Comparison of ENCODE assay signal across 1 cellular context in the genomic region with DNA sequence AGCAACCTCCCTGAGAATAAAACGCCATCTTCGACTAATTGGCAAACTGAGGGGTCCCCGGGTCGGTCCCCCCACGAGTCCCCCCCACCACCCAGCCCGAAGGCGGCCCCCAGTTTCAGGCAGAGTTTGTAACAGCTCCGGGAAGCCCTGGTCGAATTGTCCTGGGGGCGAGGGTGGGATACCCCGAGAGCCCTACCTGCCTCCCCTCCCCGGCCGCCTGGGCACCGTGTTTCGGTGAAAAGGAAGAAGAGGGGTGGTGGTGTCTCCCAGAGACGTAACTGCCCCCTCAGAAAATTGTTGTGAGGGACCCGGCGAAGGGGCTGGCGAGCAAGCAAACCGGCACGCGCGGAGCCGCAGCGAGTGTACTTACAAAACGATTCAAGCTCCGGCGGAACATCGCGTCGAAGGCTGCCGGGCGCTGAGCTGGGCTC.
TF ChIP-seq lines count a peak whose summit lies in the region.

No MANE protein-coding gene starts in this region.

TF ChIP-seq in K562, 482 proteins besides CTCF, POLR2A, EP300 and RAD21:
- TF ChIP-seq FOXA1 (IDR thresholded peaks at IDR 0.05; ENCODE audit: borderline replicate concordance): no peak
- TF ChIP-seq, protein P1, sequence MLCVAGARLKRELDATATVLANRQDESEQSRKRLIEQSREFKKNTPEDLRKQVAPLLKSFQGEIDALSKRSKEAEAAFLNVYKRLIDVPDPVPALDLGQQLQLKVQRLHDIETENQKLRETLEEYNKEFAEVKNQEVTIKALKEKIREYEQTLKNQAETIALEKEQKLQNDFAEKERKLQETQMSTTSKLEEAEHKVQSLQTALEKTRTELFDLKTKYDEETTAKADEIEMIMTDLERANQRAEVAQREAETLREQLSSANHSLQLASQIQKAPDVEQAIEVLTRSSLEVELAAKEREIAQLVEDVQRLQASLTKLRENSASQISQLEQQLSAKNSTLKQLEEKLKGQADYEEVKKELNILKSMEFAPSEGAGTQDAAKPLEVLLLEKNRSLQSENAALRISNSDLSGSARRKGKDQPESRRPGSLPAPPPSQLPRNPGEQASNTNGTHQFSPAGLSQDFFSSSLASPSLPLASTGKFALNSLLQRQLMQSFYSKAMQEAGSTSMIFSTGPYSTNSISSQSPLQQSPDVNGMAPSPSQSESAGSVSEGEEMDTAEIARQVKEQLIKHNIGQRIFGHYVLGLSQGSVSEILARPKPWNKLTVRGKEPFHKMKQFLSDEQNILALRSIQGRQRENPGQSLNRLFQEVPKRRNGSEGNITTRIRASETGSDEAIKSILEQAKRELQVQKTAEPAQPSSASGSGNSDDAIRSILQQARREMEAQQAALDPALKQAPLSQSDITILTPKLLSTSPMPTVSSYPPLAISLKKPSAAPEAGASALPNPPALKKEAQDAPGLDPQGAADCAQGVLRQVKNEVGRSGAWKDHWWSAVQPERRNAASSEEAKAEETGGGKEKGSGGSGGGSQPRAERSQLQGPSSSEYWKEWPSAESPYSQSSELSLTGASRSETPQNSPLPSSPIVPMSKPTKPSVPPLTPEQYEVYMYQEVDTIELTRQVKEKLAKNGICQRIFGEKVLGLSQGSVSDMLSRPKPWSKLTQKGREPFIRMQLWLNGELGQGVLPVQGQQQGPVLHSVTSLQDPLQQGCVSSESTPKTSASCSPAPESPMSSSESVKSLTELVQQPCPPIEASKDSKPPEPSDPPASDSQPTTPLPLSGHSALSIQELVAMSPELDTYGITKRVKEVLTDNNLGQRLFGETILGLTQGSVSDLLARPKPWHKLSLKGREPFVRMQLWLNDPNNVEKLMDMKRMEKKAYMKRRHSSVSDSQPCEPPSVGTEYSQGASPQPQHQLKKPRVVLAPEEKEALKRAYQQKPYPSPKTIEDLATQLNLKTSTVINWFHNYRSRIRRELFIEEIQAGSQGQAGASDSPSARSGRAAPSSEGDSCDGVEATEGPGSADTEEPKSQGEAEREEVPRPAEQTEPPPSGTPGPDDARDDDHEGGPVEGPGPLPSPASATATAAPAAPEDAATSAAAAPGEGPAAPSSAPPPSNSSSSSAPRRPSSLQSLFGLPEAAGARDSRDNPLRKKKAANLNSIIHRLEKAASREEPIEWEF (CRISPR knock-in tag; IDR thresholded peaks at IDR 0.05): no peak
- no peak for TF ChIP-seq PTRF (tag; IDR thresholded peaks at IDR 0.05)
- TF ChIP-seq ZNF707 (CRISPR knock-in tag; conservative IDR thresholded peaks at IDR 0.05): no peak
- no peak for TF ChIP-seq MAZ (CRISPR knock-in tag; conservative IDR thresholded peaks at IDR 0.05 in 1 of 2, IDR thresholded peaks at IDR 0.05 in 1 of 2)
- no peak for TF ChIP-seq TCF3 (CRISPR knock-in tag; IDR thresholded peaks at IDR 0.05)
- TF ChIP-seq ASH1L (IDR thresholded peaks at IDR 0.05; ENCODE audit: borderline replicate concordance, low read depth, partially characterized antibody): no peak
- TF ChIP-seq CHD1 (IDR thresholded peaks at IDR 0.05; ENCODE audit: low read length): peak; percentile 15
- TF ChIP-seq NR2C1 (IDR thresholded peaks at IDR 0.05): no peak
- no peak for TF ChIP-seq NR2C1 (tag; IDR thresholded peaks at IDR 0.05)
- no peak for TF ChIP-seq TEAD2 (tag; IDR thresholded peaks at IDR 0.05)
- TF ChIP-seq ILF3 (IDR thresholded peaks at IDR 0.05; ENCODE audit: borderline replicate concordance): no peak
- no peak for TF ChIP-seq ZNF780A (CRISPR knock-in tag; IDR thresholded peaks at IDR 0.05)
- 0 out of 2 replicates have a peak, but pooled peaks have one; percentile 26 for TF ChIP-seq PHF8 (IDR thresholded peaks at IDR 0.05; ENCODE audit: borderline replicate concordance, low read length)
- no peak for TF ChIP-seq YY1 (IDR thresholded peaks at IDR 0.05; ENCODE audit: borderline replicate concordance in 1 of 3, control insufficient read depth in 1 of 3, extremely low read depth in 1 of 3, insufficient read depth in 3 of 3, insufficient read length in 1 of 3, insufficient replicate concordance in 2 of 3, low read depth in 1 of 3, low read length in 2 of 3)
- TF ChIP-seq, protein P2, sequence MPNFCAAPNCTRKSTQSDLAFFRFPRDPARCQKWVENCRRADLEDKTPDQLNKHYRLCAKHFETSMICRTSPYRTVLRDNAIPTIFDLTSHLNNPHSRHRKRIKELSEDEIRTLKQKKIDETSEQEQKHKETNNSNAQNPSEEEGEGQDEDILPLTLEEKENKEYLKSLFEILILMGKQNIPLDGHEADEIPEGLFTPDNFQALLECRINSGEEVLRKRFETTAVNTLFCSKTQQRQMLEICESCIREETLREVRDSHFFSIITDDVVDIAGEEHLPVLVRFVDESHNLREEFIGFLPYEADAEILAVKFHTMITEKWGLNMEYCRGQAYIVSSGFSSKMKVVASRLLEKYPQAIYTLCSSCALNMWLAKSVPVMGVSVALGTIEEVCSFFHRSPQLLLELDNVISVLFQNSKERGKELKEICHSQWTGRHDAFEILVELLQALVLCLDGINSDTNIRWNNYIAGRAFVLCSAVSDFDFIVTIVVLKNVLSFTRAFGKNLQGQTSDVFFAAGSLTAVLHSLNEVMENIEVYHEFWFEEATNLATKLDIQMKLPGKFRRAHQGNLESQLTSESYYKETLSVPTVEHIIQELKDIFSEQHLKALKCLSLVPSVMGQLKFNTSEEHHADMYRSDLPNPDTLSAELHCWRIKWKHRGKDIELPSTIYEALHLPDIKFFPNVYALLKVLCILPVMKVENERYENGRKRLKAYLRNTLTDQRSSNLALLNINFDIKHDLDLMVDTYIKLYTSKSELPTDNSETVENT (CRISPR knock-in tag; IDR thresholded peaks at IDR 0.05): no peak
- no peak for TF ChIP-seq SMAD2 (IDR thresholded peaks at IDR 0.05; ENCODE audit: low read depth, low read length)
- peak; percentile 33 for TF ChIP-seq SAP30 (IDR thresholded peaks at IDR 0.05; ENCODE audit: borderline replicate concordance, insufficient read depth, low read depth, low read length, poor library complexity, severe bottlenecking)
- no peak for TF ChIP-seq ZBTB17 (CRISPR knock-in tag; IDR thresholded peaks at IDR 0.05)
- TF ChIP-seq, protein P3, sequence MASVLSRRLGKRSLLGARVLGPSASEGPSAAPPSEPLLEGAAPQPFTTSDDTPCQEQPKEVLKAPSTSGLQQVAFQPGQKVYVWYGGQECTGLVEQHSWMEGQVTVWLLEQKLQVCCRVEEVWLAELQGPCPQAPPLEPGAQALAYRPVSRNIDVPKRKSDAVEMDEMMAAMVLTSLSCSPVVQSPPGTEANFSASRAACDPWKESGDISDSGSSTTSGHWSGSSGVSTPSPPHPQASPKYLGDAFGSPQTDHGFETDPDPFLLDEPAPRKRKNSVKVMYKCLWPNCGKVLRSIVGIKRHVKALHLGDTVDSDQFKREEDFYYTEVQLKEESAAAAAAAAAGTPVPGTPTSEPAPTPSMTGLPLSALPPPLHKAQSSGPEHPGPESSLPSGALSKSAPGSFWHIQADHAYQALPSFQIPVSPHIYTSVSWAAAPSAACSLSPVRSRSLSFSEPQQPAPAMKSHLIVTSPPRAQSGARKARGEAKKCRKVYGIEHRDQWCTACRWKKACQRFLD (CRISPR knock-in tag; IDR thresholded peaks at IDR 0.05): no peak
- TF ChIP-seq, protein P4, sequence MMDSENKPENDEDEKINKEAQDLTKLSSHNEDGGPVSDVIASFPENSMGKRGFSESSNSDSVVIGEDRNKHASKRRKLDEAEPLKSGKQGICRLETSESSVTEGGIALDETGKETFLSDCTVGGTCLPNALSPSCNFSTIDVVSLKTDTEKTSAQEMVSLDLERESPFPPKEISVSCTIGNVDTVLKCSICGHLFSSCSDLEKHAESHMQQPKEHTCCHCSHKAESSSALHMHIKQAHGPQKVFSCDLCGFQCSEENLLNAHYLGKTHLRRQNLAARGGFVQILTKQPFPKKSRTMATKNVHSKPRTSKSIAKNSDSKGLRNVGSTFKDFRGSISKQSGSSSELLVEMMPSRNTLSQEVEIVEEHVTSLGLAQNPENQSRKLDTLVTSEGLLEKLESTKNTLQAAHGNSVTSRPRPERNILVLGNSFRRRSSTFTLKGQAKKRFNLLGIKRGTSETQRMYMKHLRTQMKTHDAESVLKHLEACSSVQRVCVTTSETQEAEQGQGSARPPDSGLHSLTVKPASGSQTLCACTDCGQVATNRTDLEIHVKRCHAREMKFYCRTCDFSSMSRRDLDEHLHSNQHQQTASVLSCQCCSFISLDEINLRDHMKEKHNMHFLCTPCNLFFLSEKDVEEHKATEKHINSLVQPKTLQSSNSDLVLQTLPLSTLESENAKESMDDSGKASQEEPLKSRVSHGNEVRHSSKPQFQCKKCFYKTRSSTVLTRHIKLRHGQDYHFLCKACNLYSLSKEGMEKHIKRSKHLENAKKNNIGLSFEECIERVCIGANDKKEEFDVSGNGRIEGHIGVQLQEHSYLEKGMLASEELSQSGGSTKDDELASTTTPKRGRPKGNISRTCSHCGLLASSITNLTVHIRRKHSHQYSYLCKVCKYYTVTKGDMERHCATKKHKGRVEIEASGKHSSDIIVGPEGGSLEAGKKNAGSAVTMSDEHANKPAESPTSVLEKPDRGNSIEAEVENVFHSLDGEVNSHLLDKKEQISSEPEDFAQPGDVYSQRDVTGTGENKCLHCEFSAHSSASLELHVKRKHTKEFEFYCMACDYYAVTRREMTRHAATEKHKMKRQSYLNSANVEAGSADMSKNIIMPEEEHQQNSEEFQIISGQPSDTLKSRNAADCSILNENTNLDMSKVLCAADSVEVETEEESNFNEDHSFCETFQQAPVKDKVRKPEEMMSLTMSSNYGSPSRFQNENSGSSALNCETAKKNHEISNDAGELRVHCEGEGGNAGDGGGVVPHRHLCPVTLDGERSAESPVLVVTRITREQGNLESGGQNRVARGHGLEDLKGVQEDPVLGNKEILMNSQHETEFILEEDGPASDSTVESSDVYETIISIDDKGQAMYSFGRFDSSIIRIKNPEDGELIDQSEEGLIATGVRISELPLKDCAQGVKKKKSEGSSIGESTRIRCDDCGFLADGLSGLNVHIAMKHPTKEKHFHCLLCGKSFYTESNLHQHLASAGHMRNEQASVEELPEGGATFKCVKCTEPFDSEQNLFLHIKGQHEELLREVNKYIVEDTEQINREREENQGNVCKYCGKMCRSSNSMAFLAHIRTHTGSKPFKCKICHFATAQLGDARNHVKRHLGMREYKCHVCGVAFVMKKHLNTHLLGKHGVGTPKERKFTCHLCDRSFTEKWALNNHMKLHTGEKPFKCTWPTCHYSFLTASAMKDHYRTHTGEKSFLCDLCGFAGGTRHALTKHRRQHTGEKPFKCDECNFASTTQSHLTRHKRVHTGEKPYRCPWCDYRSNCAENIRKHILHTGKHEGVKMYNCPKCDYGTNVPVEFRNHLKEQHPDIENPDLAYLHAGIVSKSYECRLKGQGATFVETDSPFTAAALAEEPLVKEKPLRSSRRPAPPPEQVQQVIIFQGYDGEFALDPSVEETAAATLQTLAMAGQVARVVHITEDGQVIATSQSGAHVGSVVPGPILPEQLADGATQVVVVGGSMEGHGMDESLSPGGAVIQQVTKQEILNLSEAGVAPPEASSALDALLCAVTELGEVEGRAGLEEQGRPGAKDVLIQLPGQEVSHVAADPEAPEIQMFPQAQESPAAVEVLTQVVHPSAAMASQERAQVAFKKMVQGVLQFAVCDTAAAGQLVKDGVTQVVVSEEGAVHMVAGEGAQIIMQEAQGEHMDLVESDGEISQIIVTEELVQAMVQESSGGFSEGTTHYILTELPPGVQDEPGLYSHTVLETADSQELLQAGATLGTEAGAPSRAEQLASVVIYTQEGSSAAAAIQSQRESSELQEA (IDR thresholded peaks at IDR 0.05; ENCODE audit: low read depth): no peak
